ENCODE assay signal across 1 cellular context in genomic region chr5:74919487-74919886, GRCh38.
TF ChIP-seq lines count a peak whose summit lies in the region.

No MANE protein-coding gene starts in this region.

TF ChIP-seq in GM12878, 131 proteins besides CTCF, POLR2A, EP300 and RAD21:
- TF ChIP-seq SREBF2 (IDR thresholded peaks at IDR 0.05; ENCODE audit: low read length): no peak
- peak; percentile 43; the same call in 1 of the 2 replicates for TF ChIP-seq NRF1 (conservative IDR thresholded peaks at IDR 0.05; ENCODE audit: low read depth, low read length)
- peak; percentile 48; the same call in 1 of the 2 replicates for TF ChIP-seq SMC3 (IDR thresholded peaks at IDR 0.05; ENCODE audit: borderline replicate concordance, low read length)
TF ChIP-seq in GM12878: peak in this region for 2.
